ENCODE assay signal across 10 cellular contexts in the genomic region with DNA sequence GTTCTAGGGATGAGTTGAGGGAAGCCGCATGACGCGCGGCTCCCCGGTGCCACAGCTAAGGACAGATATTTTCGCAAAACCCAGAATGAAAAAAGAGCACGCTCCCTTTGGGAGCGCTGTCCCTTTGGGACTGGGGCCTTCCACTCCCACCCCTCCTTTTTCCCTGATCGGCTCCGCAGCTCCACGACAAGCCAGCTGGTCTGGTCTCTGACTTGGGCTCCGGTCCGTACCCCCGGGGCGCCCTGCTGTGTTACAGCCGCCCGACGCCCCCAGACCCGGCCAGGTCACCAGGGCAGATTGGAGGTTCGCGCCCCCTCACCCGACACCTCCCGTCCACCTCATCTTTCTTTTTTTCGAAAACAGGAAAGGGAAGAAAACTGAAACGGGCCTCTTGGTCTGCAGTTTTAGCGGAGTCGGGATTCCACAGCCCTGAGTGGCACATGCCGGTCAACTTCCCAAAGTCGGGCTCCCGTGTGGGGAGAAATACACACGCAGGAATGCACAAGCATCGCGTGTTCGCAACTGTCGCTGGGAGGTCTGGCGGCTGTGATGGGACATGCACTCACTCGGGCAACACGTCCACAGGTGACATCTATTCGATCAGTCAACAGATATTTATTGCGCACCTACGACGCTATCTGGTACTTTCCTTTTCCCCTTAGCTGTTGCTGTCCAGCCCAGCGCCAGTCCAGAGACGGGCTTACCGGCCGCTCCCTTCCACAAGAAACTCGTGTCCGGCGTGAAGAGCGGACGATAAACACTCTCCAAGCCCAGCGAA. TPM values are rescaled to one million over a fixed set of nuclear protein-coding genes. Genes with fewer than 3 reads are reported as not detected.
A peak's percentile ranks its signal among the peaks of the same experiment; 100 is the strongest.
DNase-seq lines count a peak whose midpoint lies in the region; ATAC-seq and TF ChIP-seq lines count a peak whose summit lies in the region.
"Had no signal": no experiment of that assay in that cellular context is flagged by ENCODE, and none has a peak within 500 bp of the region (broad histone marks: within the 10 kb centered on the region; RNA-seq: fewer than 3 reads in every experiment).

No MANE protein-coding gene starts in this region.

- peaks cover 23% of the 10 kb centered on the region for H3K4me1 Mint-ChIP-seq in activated naive CD8-positive, alpha-beta T cell (ENCODE audit: low read depth)
- H3K4me1 Mint-ChIP-seq in activated naive CD8-positive, alpha-beta T cell treated with anti-CD3 and anti-CD28 coated beads, Interleukin-2, amount 50 U/mL, for 24 hours, result peaks cover 11% of the 10 kb centered on the region
- peaks cover 32% of the 10 kb centered on the region for H3K4me1 Mint-ChIP-seq in type B pancreatic cell (ENCODE audit: unreplicated experiment)
- H3K4me1 Mint-ChIP-seq in activated T-helper 17 cell treated with anti-CD3 and anti-CD28 coated beads, Interleukin-2, amount 50 U/mL, for 72 hours, result no peaks in the 10 kb centered on the region

- no peak overlapping the region for H2AFZ ChIP-seq in OCI-LY7 (ENCODE audit: low read length)

- TF ChIP-seq CTCF in epithelial cell of esophagus (IDR thresholded peaks at IDR 0.05; ENCODE audit: insufficient read depth, low read depth, low read length, missing control alignments) (no peak), type B pancreatic cell (conservative IDR thresholded peaks at IDR 0.05) (no peak), OCI-LY7 (conservative IDR thresholded peaks at IDR 0.05; ENCODE audit: low read length) (no peak)

- H3K27ac Mint-ChIP-seq in activated naive CD8-positive, alpha-beta T cell, result no peak overlapping the region
- H3K27ac Mint-ChIP-seq in activated naive CD8-positive, alpha-beta T cell treated with anti-CD3 and anti-CD28 coated beads, Interleukin-2, amount 50 U/mL, for 24 hours, result no peak overlapping the region
- peak overlapping the region; percentile 63 for H3K27ac Mint-ChIP-seq in type B pancreatic cell
- H3K27ac Mint-ChIP-seq in activated T-helper 17 cell treated with anti-CD3 and anti-CD28 coated beads, Interleukin-2, amount 50 U/mL, for 72 hours, result no peak overlapping the region

- H3K9me2 ChIP-seq in OCI-LY7 (ENCODE audit: insufficient read depth, low read length), result no peaks in the 10 kb centered on the region

- H4K20me1 ChIP-seq in OCI-LY7 (ENCODE audit: insufficient read depth, low read length), result no peaks in the 10 kb centered on the region

- H3K9me3 Mint-ChIP-seq in activated naive CD8-positive, alpha-beta T cell (ENCODE audit: low read depth), result no peaks in the 10 kb centered on the region
- H3K9me3 Mint-ChIP-seq in activated naive CD8-positive, alpha-beta T cell treated with anti-CD3 and anti-CD28 coated beads, Interleukin-2, amount 50 U/mL, for 24 hours, result no peaks in the 10 kb centered on the region
- H3K9me3 Mint-ChIP-seq in type B pancreatic cell, result no peaks in the 10 kb centered on the region
- no peaks in the 10 kb centered on the region for H3K9me3 Mint-ChIP-seq in activated T-helper 17 cell treated with anti-CD3 and anti-CD28 coated beads, Interleukin-2, amount 50 U/mL, for 72 hours

- no peak for DNase-seq in activated naive CD8-positive, alpha-beta T cell treated with anti-CD3 and anti-CD28 coated beads, Interleukin-2, amount 50 U/mL, for 24 hours
- DNase-seq in epithelial cell of esophagus (ENCODE audit: low read depth) (peak; percentile 51), type B pancreatic cell (ENCODE audit: extremely low spot score, unreplicated experiment) (no peak), OCI-LY7 (ENCODE audit: low spot score) (no peak)
- DNase-seq in activated CD4-positive, alpha-beta T cell treated with anti-CD3 and anti-CD28 coated beads for 1 hour, result no peak
- DNase-seq: BE2C had no signal

- H3K9ac ChIP-seq in muscle layer of colon (ENCODE audit: low read length), result no peak overlapping the region

- H3K79me2 ChIP-seq in OCI-LY7 (ENCODE audit: insufficient read depth, low read depth, low read length), result no peaks in the 10 kb centered on the region

- no peak overlapping the region for H3K4me2 ChIP-seq in OCI-LY7 (ENCODE audit: low read length)

- ATAC-seq in activated naive CD8-positive, alpha-beta T cell treated with anti-CD3 and anti-CD28 coated beads, Interleukin-2, amount 50 U/mL, for 24 hours, result no peak
- no peak for ATAC-seq in activated T-helper 17 cell treated with anti-CD3 and anti-CD28 coated beads, Interleukin-2, amount 50 U/mL, for 72 hours (replicated peaks)
- ATAC-seq: left lung had no signal

- H3K36me3 Mint-ChIP-seq in activated naive CD8-positive, alpha-beta T cell, result no peaks in the 10 kb centered on the region
- H3K36me3 Mint-ChIP-seq in activated naive CD8-positive, alpha-beta T cell treated with anti-CD3 and anti-CD28 coated beads, Interleukin-2, amount 50 U/mL, for 24 hours (ENCODE audit: low read depth), result peaks cover 2% of the 10 kb centered on the region
- H3K36me3 Mint-ChIP-seq in type B pancreatic cell, result no peaks in the 10 kb centered on the region
- no peaks in the 10 kb centered on the region for H3K36me3 Mint-ChIP-seq in activated T-helper 17 cell treated with anti-CD3 and anti-CD28 coated beads, Interleukin-2, amount 50 U/mL, for 72 hours (ENCODE audit: low read depth)

- H3K9me3 ChIP-seq in muscle layer of colon (ENCODE audit: low read length) (peaks cover 3% of the 10 kb centered on the region), OCI-LY7 (ENCODE audit: low read length) (no peaks in the 10 kb centered on the region)
- H3K9me3 ChIP-seq: BE2C, left lung had no signal

- no TSS peak for BruUV-seq in OCI-LY7 (replicated peaks; lab: Mats Ljungman, UMichigan)

- H3K4me3 Mint-ChIP-seq in activated naive CD8-positive, alpha-beta T cell, result peak overlapping the region; percentile 23
- no peak overlapping the region for H3K4me3 Mint-ChIP-seq in activated naive CD8-positive, alpha-beta T cell treated with anti-CD3 and anti-CD28 coated beads, Interleukin-2, amount 50 U/mL, for 24 hours
- H3K4me3 Mint-ChIP-seq in type B pancreatic cell, result peak overlapping the region; percentile 88
- no peak overlapping the region for H3K4me3 Mint-ChIP-seq in activated T-helper 17 cell treated with anti-CD3 and anti-CD28 coated beads, Interleukin-2, amount 50 U/mL, for 72 hours

- CTCF ChIA-PET in OCI-LY7 (lab: Charles Lee; ENCODE audit: unreplicated experiment), result no interaction called here

- POLR2A ChIA-PET in OCI-LY7 (lab: Charles Lee), result no interaction called here

- intact Hi-C loops in OCI-LY7 (cut with micrococcal nuclease; ENCODE audit: unreplicated experiment), result loop anchor here (5.0 to 10.0 kb wide), 3 partner anchors 428 to 1030 kb away; no protein-coding TSS in a partner anchor

- H3K27ac ChIP-seq in muscle layer of colon (ENCODE audit: low read depth, low read length), result no peak overlapping the region
- no peak overlapping the region for H3K27ac ChIP-seq in OCI-LY7 (ENCODE audit: low read depth, low read length, poor library complexity, severe bottlenecking)
- H3K27ac ChIP-seq: left lung had no signal

- peaks cover 24% of the 10 kb centered on the region for H3K4me1 ChIP-seq in muscle layer of colon (ENCODE audit: insufficient read depth, low read length)
- H3K4me1 ChIP-seq in OCI-LY7 (ENCODE audit: insufficient read depth, low read length, poor library complexity, severe bottlenecking), result no peaks in the 10 kb centered on the region

- peaks cover 43% of the 10 kb centered on the region for H3K27me3 Mint-ChIP-seq in activated naive CD8-positive, alpha-beta T cell
- H3K27me3 Mint-ChIP-seq in activated naive CD8-positive, alpha-beta T cell treated with anti-CD3 and anti-CD28 coated beads, Interleukin-2, amount 50 U/mL, for 24 hours, result peaks cover 64% of the 10 kb centered on the region
- H3K27me3 Mint-ChIP-seq in type B pancreatic cell, result peaks cover 84% of the 10 kb centered on the region
- H3K27me3 Mint-ChIP-seq in activated T-helper 17 cell treated with anti-CD3 and anti-CD28 coated beads, Interleukin-2, amount 50 U/mL, for 72 hours, result peaks cover 61% of the 10 kb centered on the region

- H3K4me3 ChIP-seq in epithelial cell of esophagus (ENCODE audit: low read length) (peak overlapping the region; percentile 42), muscle layer of colon (ENCODE audit: low read depth in 1 of 2, low read length in 2 of 2) (peak overlapping the region; percentile 12 to 62), OCI-LY7 (ENCODE audit: low read depth, low read length, poor library complexity, severe bottlenecking) (no peak overlapping the region)

- H3K36me3 ChIP-seq in muscle layer of colon (ENCODE audit: insufficient read depth, low read length), result no peaks in the 10 kb centered on the region
- H3K36me3 ChIP-seq in OCI-LY7 (ENCODE audit: insufficient read depth, low read length), result no peaks in the 10 kb centered on the region
- H3K36me3 ChIP-seq: BE2C, left lung had no signal

- H3K27me3 ChIP-seq in muscle layer of colon (ENCODE audit: control insufficient read depth in 1 of 2, insufficient read depth in 2 of 2, low read length in 2 of 2), result peaks cover 33 to 50% of the 10 kb centered on the region in 2 donors

RNA-seq across cellular contexts. Expression of a gene that starts 3.9 kb away (rescaled TPM):
- total RNA-seq in type B pancreatic cell (ENCODE audit: low replicate concordance) (19.0 and 54.0 TPM in 2 replicates), OCI-LY7 (2022) (not detected in 2 replicates)
- total RNA-seq in activated T-helper 17 cell treated with anti-CD3 and anti-CD28 coated beads, Interleukin-2, amount 50 U/mL, for 72 hours, result not detected
- not detected in 2 replicates for total RNA-seq in OCI-LY7 (2014; rRNA removed; shearing (Covaris generic))

Comparison
In these comparisons a context has a peak if more than half of its experiments do, and no peak if none do; other contexts are left out.
1. H3K4me3 Mint-ChIP-seq: peak in activated naive CD8-positive, alpha-beta T cell (single experiment) and type B pancreatic cell (single experiment); none in activated naive CD8-positive, alpha-beta T cell treated with anti-CD3 and anti-CD28 coated beads, Interleukin-2, amount 50 U/mL, for 24 hours (single experiment) and activated T-helper 17 cell treated with anti-CD3 and anti-CD28 coated beads, Interleukin-2, amount 50 U/mL, for 72 hours (single experiment).
2. RNA of a gene that starts 3.9 kb away (total RNA-seq): 19.0 to 54.0 TPM in type B pancreatic cell; not detected in activated T-helper 17 cell treated with anti-CD3 and anti-CD28 coated beads, Interleukin-2, amount 50 U/mL, for 72 hours and not detected in OCI-LY7; every median in the first group is over 10 times any median in the second.